8 cellular contexts compared by ENCODE assay signal in the genomic region with DNA sequence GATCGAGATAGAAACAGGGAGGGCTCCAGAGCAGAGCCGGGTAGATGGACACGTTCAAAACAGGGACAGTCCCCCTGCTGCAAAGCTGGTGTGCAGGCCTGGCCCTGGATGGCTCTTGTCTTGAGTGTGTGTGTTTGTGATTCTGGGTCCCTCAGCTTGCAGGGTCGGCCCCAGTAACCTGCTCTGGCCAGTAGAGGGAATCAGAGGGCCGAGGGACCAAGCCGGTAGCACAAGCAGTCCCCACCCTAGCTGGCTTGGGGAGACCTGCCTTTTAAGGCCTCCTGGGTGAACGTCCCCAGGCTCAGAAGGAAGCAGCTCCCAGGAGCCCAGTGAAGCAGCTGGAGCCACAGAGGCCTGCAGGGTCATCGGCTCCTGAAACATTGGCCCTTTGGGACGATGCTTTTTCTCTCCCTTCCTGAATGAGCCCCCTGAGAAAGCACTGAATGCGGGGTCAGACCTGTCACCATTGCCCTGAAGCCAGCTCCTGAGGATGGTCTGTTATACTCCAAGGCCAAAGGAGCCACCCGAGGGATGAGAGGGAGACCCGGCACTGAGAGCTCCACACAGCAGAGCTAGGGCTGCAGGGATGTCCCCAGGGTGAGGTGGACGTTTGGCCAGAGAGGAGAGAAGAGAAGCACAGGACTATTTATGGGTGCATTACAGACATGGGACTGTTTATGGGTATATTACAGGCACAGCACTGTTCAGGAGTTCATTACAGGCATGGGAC. TPM values are rescaled to one million over a fixed set of nuclear protein-coding genes. Genes with fewer than 3 reads are reported as not detected.
DNase-seq lines count a peak whose midpoint lies in the region; ATAC-seq and TF ChIP-seq lines count a peak whose summit lies in the region.
"Had no signal": no experiment of that assay in that cellular context is flagged by ENCODE, and none has a peak within 500 bp of the region (broad histone marks: within the 10 kb centered on the region; RNA-seq: fewer than 3 reads in every experiment).

No MANE protein-coding gene starts in this region.

- peak; percentile 56 for ATAC-seq in IMR-90 (ENCODE audit: low read depth)
- ATAC-seq in activated CD4-positive, CD25-positive, alpha-beta regulatory T cell treated with anti-CD3 and anti-CD28 coated beads, Interleukin-2, amount 50 U/mL, for 24 hours = no peak
- ATAC-seq in HG03565 (IDR thresholded peaks at IDR 0.05; ENCODE audit: unreplicated experiment) = no peak

- H3K4me2 ChIP-seq in IMR-90 (ENCODE audit: low read depth, low read length) = no peak overlapping the region

- H3K9ac ChIP-seq in IMR-90 (ENCODE audit: low read depth, low read length) = no peak overlapping the region

- CTCF ChIA-PET in IMR-90 (lab: Yijun Ruan, JAX) = interaction anchor here (0.5 to 3.9 kb wide), 16 partner anchors 10 to 349 kb away, joined by 3 to 18 read pairs (median 4); no protein-coding TSS in a partner anchor

- no peak overlapping the region for H3K27ac ChIP-seq in IMR-90 (ENCODE audit: insufficient read depth, low read length)
- H3K27ac ChIP-seq: ovary had no signal

- intact Hi-C loops in IMR-90 (cut with micrococcal nuclease) = loop anchor here (1.0 to 10.0 kb wide), 2 partner anchors 101 to 347 kb away; no protein-coding TSS in a partner anchor

- H3K14ac ChIP-seq in IMR-90 (replicated peaks; ENCODE audit: low read depth, low read length) = peak overlapping the region; percentile 35

- H2BK15ac ChIP-seq in IMR-90 (ENCODE audit: low read depth, low read length) = peak overlapping the region; percentile 12; the same call in 1 of the 3 replicates

- no TSS peak for BruUV-seq in IMR-90 (replicated peaks; lab: Mats Ljungman, UMichigan)

- no peak; the same call in 1 of the 2 replicates for TF ChIP-seq POLR2A in IMR-90 (IDR thresholded peaks at IDR 0.05; ENCODE audit: low read depth, low read length)

- POLR2A ChIA-PET in IMR-90 (lab: Charles Lee; ENCODE audit: unreplicated experiment) = interaction anchor here (1.2 kb wide), 1 partner anchor 57 kb away, joined by 3 read pairs; a partner anchor contains a TSS

- H3K23ac ChIP-seq in IMR-90 (ENCODE audit: low read depth, low read length) = no peak overlapping the region

- peak; percentile 79 for TF ChIP-seq RAD21 in IMR-90 (IDR thresholded peaks at IDR 0.05; ENCODE audit: low read length)

- no peak overlapping the region for H3K18ac ChIP-seq in IMR-90 (ENCODE audit: low read depth, low read length)

- no peaks in the 10 kb centered on the region for H3K9me3 ChIP-seq in IMR-90 (ENCODE audit: control insufficient read depth, insufficient read depth, low read length)
- H3K9me3 ChIP-seq: ovary had no signal

- no peaks in the 10 kb centered on the region for H4K20me1 ChIP-seq in IMR-90 (ENCODE audit: insufficient read depth, low read length)

- no peaks in the 10 kb centered on the region for H3K36me3 ChIP-seq in IMR-90 (ENCODE audit: control insufficient read depth, insufficient read depth, low read length)
- H3K36me3 ChIP-seq: ovary had no signal

- 44% methylated on average over 4 of the region's 13 CpGs; no CpG with 5 or more reads in 1 of the 2 experiments for WGBS in IMR-90 (ENCODE audit: extremely low coverage in 2 of 2, insufficient read length in 1 of 2), 2 experiments

- H4K8ac ChIP-seq in IMR-90 (ENCODE audit: low read depth in 2 of 2, low read length in 2 of 2) = peak overlapping the region; percentile 49 to 72; a peak in 2 of 4 replicates

- no peak overlapping the region for H3K4me3 ChIP-seq in IMR-90 (ENCODE audit: insufficient read depth, low read depth, low read length)
- no peak overlapping the region for H3K4me3 ChIP-seq in retinal pigment epithelial cell (ENCODE audit: low read length)
- H3K4me3 ChIP-seq: ovary had no signal

- peaks cover 6 to 30% of the 10 kb centered on the region in 2 experiments; a peak in 3 of 4 replicates for H3K79me1 ChIP-seq in IMR-90 (ENCODE audit: low read depth in 1 of 2, low read length in 2 of 2)

- H3K9me1 ChIP-seq in IMR-90 (ENCODE audit: insufficient read depth, low read length) = peaks cover 15% of the 10 kb centered on the region

- H3K56ac ChIP-seq in IMR-90 (ENCODE audit: extremely low read depth, insufficient read depth, low read length) = no peak overlapping the region; the same call in 1 of the 2 replicates

- H4K91ac ChIP-seq in IMR-90 (ENCODE audit: insufficient read depth, low read depth, low read length) = peak overlapping the region; percentile 85

- no peak overlapping the region for H2BK5ac ChIP-seq in IMR-90 (ENCODE audit: low read depth, low read length, poor library complexity, severe bottlenecking)

- H3K4me1 ChIP-seq in IMR-90 (ENCODE audit: control insufficient read depth, insufficient read depth, low read length) = peaks cover 21% of the 10 kb centered on the region

- peak overlapping the region; percentile 64 for H2AK5ac ChIP-seq in IMR-90 (ENCODE audit: low read depth, low read length)

- DNase-seq in EL = peak; percentile 75
- peak; percentile 68 for DNase-seq in IMR-90
- peak; percentile 66 for DNase-seq in activated CD4-positive, alpha-beta T cell treated with anti-CD3 and anti-CD28 coated beads for 48 hours
- DNase-seq in fibroblast of peridontal ligament (ENCODE audit: extremely low read depth) = peak; percentile 22
- no peak for DNase-seq in retinal pigment epithelial cell (ENCODE audit: low read depth)

- dilution Hi-C loops in IMR-90 (cut with HindIII; ENCODE audit: low sequenced_read_pairs, unreplicated experiment) = no loop called here

- in situ Hi-C loops in IMR-90 (cut with MboI; ENCODE audit: low sequenced_read_pairs) = loop anchor here (5.0 to 10.0 kb wide), 2 partner anchors 49 to 317 kb away; no protein-coding TSS in a partner anchor

- H2BK120ac ChIP-seq in IMR-90 (ENCODE audit: low read depth, low read length) = peak overlapping the region; percentile 83

- TF ChIP-seq CTCF in IMR-90 (conservative IDR thresholded peaks at IDR 0.05; ENCODE audit: low read depth, low read length) (peak; percentile 74), retinal pigment epithelial cell (conservative IDR thresholded peaks at IDR 0.05; ENCODE audit: low read depth, low read length) (peak; percentile 91)

- peak overlapping the region; percentile 78 for H2AFZ ChIP-seq in IMR-90 (replicated peaks; ENCODE audit: low read length, poor library complexity)

- 0 out of 2 replicates have a peak overlapping the region, but pooled peaks have one; percentile 7 for H4K5ac ChIP-seq in IMR-90 (ENCODE audit: low read depth, low read length)

- H3K4ac ChIP-seq in IMR-90 (ENCODE audit: low read depth, low read length) = peak overlapping the region; percentile 81

- H2AK9ac ChIP-seq in IMR-90 (replicated peaks; ENCODE audit: low read depth, low read length, poor library complexity) = peak overlapping the region; percentile 8

- H2BK20ac ChIP-seq in IMR-90 (ENCODE audit: low read depth, low read length) = peak overlapping the region; percentile 76

- H3K27me3 ChIP-seq in IMR-90 (ENCODE audit: control insufficient read depth, insufficient read depth, low read length) = no peaks in the 10 kb centered on the region
- H3K27me3 ChIP-seq: ovary had no signal

TF ChIP-seq in IMR-90, 13 proteins besides CTCF, POLR2A, EP300 and RAD21:
- TF ChIP-seq MAZ (IDR thresholded peaks at IDR 0.05; ENCODE audit: borderline replicate concordance, low read depth, low read length) = no peak
- TF ChIP-seq SMC3 (IDR thresholded peaks at IDR 0.05; ENCODE audit: low read depth, low read length) = peak; percentile 82

RNA-seq across cellular contexts. Expression of a gene that starts 15.4 kb away (rescaled TPM):
- 13.8 and 13.9 TPM in 2 replicates for total RNA-seq in IMR-90 (2012; rRNA removed)
- polyA plus RNA-seq in IMR-90 (2012; rRNA removed) = 21.6 and 23.7 TPM in 2 replicates
- 12.9 and 20.1 TPM in 2 replicates for polyA plus RNA-seq in IMR-90 (2012; cell fraction: cytosol; rRNA removed)
- 50.9 and 66.0 TPM in 2 replicates for polyA plus RNA-seq in IMR-90 (2012; cell fraction: nucleus; rRNA removed; ENCODE audit: low replicate concordance)

RNA-seq across cellular contexts. Expression of a gene that starts 57.7 kb away (rescaled TPM):
- total RNA-seq in IMR-90 (2012; rRNA removed) = 1,501 and 1,855 TPM in 2 replicates
- polyA plus RNA-seq in IMR-90 (2012; rRNA removed) = 798 and 964 TPM in 2 replicates
- polyA plus RNA-seq in IMR-90 (2012; cell fraction: cytosol; rRNA removed) = 520 and 674 TPM in 2 replicates
- 700 and 999 TPM in 2 replicates for polyA plus RNA-seq in IMR-90 (2012; cell fraction: nucleus; rRNA removed; ENCODE audit: low replicate concordance)
